ENCODE assay signal across 1 cellular context in genomic region chr2:134142903-134143302, GRCh38.
TF ChIP-seq lines count a peak whose summit lies in the region.

No MANE protein-coding gene starts in this region.

TF ChIP-seq in SK-N-SH treated with all-trans-retinoic acid at 6 μM for 48 hours, 23 proteins besides CTCF, POLR2A, EP300 and RAD21 (continued from another document):
- TF ChIP-seq ZFP3 (CRISPR knock-in tag; IDR thresholded peaks at IDR 0.05) (no peak), BACH2 (CRISPR knock-in tag; IDR thresholded peaks at IDR 0.05; ENCODE audit: borderline replicate concordance) (no peak), OSR1 (CRISPR knock-in tag; IDR thresholded peaks at IDR 0.05) (no peak), ESRRG (CRISPR knock-in tag; IDR thresholded peaks at IDR 0.05) (no peak), POU6F1 (CRISPR knock-in tag; IDR thresholded peaks at IDR 0.05; ENCODE audit: borderline replicate concordance, low read depth) (no peak), ZC3H10 (CRISPR knock-in tag; IDR thresholded peaks at IDR 0.05) (no peak), PATZ1 (CRISPR knock-in tag; IDR thresholded peaks at IDR 0.05; ENCODE audit: borderline replicate concordance) (no peak), ARNTL (CRISPR knock-in tag; IDR thresholded peaks at IDR 0.05; ENCODE audit: borderline replicate concordance, low read depth) (no peak), CREB5 (CRISPR knock-in tag; IDR thresholded peaks at IDR 0.05; ENCODE audit: low read depth) (no peak), ISL1 (CRISPR knock-in tag; IDR thresholded peaks at IDR 0.05) (no peak), ZNF8 (CRISPR knock-in tag; IDR thresholded peaks at IDR 0.05) (no peak)
